Comparison of ENCODE assay signal across 1 cellular context in the genomic region with DNA sequence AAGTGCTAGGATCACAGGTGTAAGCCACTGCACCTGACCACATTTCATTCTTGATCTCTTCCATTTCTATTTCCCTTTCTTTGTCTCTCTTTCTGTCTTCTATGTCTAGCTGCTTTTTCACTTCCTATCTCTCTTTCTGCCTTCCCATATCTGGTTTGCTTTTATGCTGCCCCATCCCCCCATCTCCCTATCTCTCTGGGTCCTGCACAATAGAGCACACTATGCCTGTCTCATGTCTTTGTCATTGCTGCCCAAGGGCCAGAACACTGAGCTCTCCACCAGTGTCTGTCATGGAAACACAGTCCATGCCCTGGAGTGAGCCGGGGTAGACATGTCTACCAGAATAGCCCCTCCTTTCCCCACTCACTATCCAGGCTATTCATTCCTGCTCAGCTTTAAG.
TF ChIP-seq lines count a peak whose summit lies in the region.

No MANE protein-coding gene starts in this region.

TF ChIP-seq in SK-N-SH treated with all-trans-retinoic acid at 6 μM for 48 hours, 23 proteins besides CTCF, POLR2A, EP300 and RAD21:
- TF ChIP-seq, protein P1, sequence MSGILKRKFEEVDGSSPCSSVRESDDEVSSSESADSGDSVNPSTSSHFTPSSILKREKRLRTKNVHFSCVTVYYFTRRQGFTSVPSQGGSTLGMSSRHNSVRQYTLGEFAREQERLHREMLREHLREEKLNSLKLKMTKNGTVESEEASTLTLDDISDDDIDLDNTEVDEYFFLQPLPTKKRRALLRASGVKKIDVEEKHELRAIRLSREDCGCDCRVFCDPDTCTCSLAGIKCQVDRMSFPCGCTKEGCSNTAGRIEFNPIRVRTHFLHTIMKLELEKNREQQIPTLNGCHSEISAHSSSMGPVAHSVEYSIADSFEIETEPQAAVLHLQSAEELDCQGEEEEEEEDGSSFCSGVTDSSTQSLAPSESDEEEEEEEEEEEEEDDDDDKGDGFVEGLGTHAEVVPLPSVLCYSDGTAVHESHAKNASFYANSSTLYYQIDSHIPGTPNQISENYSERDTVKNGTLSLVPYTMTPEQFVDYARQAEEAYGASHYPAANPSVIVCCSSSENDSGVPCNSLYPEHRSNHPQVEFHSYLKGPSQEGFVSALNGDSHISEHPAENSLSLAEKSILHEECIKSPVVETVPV (CRISPR knock-in tag; IDR thresholded peaks at IDR 0.05) = no peak
- TF ChIP-seq BACH2 (CRISPR knock-in tag; IDR thresholded peaks at IDR 0.05; ENCODE audit: borderline replicate concordance) (no peak), ZFP30 (CRISPR knock-in tag; IDR thresholded peaks at IDR 0.05) (no peak), ZNF70 (CRISPR knock-in tag; IDR thresholded peaks at IDR 0.05) (no peak)
